8 cellular contexts compared by ENCODE assay signal in the genomic region with DNA sequence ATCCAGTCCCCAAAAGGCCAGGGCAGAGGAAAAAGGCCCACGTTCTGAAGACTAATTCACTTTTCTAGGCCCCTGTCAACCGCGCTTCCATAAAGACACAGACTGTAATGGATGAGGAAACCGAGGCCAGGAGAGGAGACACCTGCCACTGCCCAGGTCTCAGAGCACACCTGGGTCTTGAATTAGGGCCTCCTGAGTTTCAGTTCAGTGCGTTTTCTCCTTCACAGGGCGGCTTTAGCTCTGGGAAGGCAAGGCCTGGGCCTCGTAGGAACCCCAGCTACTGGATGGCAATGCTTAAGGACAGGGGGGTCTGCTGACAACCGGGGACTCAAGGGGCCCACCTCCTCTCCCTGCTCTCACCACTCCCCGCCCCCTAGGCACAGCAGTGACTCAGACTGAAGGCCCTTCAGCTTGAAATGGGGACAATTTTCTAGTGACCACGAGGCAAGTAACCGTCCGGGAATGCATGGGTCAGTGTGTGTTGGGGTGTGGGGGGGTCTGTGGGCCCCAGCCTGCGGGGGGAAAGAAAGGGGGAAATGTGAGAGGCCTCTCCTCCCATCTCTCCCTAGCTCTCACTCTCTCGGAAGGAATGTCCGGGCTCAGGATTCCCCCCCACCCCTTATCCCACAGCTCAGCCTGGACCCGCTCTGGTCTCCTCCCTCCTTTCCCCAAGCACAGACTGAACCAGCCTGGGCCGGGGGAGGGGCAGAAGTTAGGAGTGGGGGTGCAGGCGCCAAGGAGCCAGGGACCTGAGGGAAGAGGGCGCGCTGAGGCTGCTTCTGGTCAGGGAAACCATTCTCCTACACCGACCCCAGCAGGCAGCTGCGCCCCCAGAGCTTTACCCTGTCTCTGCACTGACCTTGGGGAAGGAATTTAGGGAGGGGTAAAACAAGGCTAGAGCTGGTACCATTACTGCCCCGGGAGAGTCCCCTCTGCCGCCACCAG. TPM values are rescaled to one million over a fixed set of nuclear protein-coding genes. Genes with fewer than 3 reads are reported as not detected.
DNase-seq lines count a peak whose midpoint lies in the region; ATAC-seq and TF ChIP-seq lines count a peak whose summit lies in the region.

No MANE protein-coding gene starts in this region.

- peaks cover 0 to 11% of the 10 kb centered on the region in 2 donors for H3K36me3 Mint-ChIP-seq in CD14-positive monocyte
- H3K36me3 Mint-ChIP-seq in naive thymus-derived CD8-positive, alpha-beta T cell: no peaks in the 10 kb centered on the region

- peaks cover 32 to 45% (median 37%) of the 10 kb centered on the region in 3 donors for H3K27me3 Mint-ChIP-seq in CD14-positive monocyte (ENCODE audit: low read depth in 3 of 3)
- peaks cover under 1 to 18% (median 11%) of the 10 kb centered on the region in 5 donors for H3K27me3 Mint-ChIP-seq in naive thymus-derived CD8-positive, alpha-beta T cell

- peaks cover 12% of the 10 kb centered on the region for H3K27me3 ChIP-seq in ectodermal cell (ENCODE audit: control insufficient read depth, insufficient read depth, low read length, poor library complexity, severe bottlenecking)

- 26 to 29% methylated on average over 24 of the region's 24 CpGs for WGBS in ectodermal cell, 2 experiments

- intact Hi-C loops in CD14-positive monocyte (cut with micrococcal nuclease): no loop called here

- H3K9me3 ChIP-seq in ectodermal cell (ENCODE audit: control insufficient read depth, low read length): no peaks in the 10 kb centered on the region

- H3K9me3 Mint-ChIP-seq in CD14-positive monocyte: peaks cover 0 to 2% (median 0%) of the 10 kb centered on the region in 7 donors
- no peaks in the 10 kb centered on the region for H3K9me3 Mint-ChIP-seq in naive thymus-derived CD8-positive, alpha-beta T cell

- peak; percentile 18 to 43 for ATAC-seq in naive thymus-derived CD8-positive, alpha-beta T cell
- ATAC-seq in GM19455 (IDR thresholded peaks at IDR 0.05; ENCODE audit: unreplicated experiment): no peak
- ATAC-seq in HG02970 (IDR thresholded peaks at IDR 0.05; ENCODE audit: low FRiP score, unreplicated experiment): no peak
- no peak for ATAC-seq in GM19328 (IDR thresholded peaks at IDR 0.05; ENCODE audit: unreplicated experiment)

- POLR2A ChIA-PET in naive thymus-derived CD8-positive, alpha-beta T cell (lab: Charles Lee): interaction anchor here (0.6 to 1.7 kb wide), 9 partner anchors 14 to 496 kb away, joined by 3 to 7 read pairs (median 3); no protein-coding TSS in a partner anchor

- H3K4me1 ChIP-seq in ectodermal cell (ENCODE audit: control insufficient read depth, insufficient read depth, low read length): peaks cover 66% of the 10 kb centered on the region

- H3K4me3 ChIP-seq in ectodermal cell (ENCODE audit: insufficient read depth, low read depth, low read length): peak overlapping the region; percentile 52

- peak overlapping the region; percentile 81 for H3K27ac ChIP-seq in ectodermal cell (ENCODE audit: insufficient read depth, low read depth, low read length, poor library complexity, severe bottlenecking)

- peaks cover 39% of the 10 kb centered on the region for H3K4me1 Mint-ChIP-seq in CD14-positive monocyte
- peaks cover 7 to 15% (median 8%) of the 10 kb centered on the region in 4 donors for H3K4me1 Mint-ChIP-seq in naive thymus-derived CD8-positive, alpha-beta T cell

- DNase-seq in CD14-positive monocyte (ENCODE audit: low spot score) (no peak), LHCN-M2 (ENCODE audit: low read depth) (peak; percentile 94), RPMI8226 (no peak)
- DNase-seq in naive thymus-derived CD8-positive, alpha-beta T cell: no peak

- no peaks in the 10 kb centered on the region for H3K36me3 ChIP-seq in ectodermal cell (ENCODE audit: control insufficient read depth, insufficient read depth, low read length)

- TF ChIP-seq CTCF in CD14-positive monocyte (IDR thresholded peaks at IDR 0.05): no peak

- no peak overlapping the region for H3K27ac Mint-ChIP-seq in CD14-positive monocyte
- no peak overlapping the region for H3K27ac Mint-ChIP-seq in naive thymus-derived CD8-positive, alpha-beta T cell

- peak overlapping the region; percentile 66 to 92 for H3K4me3 Mint-ChIP-seq in CD14-positive monocyte
- H3K4me3 Mint-ChIP-seq in naive thymus-derived CD8-positive, alpha-beta T cell: peak overlapping the region; percentile 60 to 90 (median 80)

RNA-seq across cellular contexts. Expression of gene CREB3L1, which starts 17.2 kb away (rescaled TPM):
- not detected for polyA plus RNA-seq in CD14-positive monocyte
- total RNA-seq in LHCN-M2 (2014; rRNA removed): 21.0 and 23.9 TPM in 2 replicates
- polyA plus RNA-seq in LHCN-M2 (2012): 126 TPM
- 7.6 TPM for polyA plus RNA-seq in ectodermal cell (2013, experiment 1 of 4)
- polyA plus RNA-seq in ectodermal cell (2013, experiment 2 of 4): 5.4 TPM
- polyA plus RNA-seq in ectodermal cell (2013, experiment 3 of 4): 6.8 TPM
- polyA plus RNA-seq in ectodermal cell (2013, experiment 4 of 4): 7.0 TPM
- total RNA-seq in naive thymus-derived CD8-positive, alpha-beta T cell: not detected
- polyA plus RNA-seq in naive thymus-derived CD8-positive, alpha-beta T cell: not detected

RNA-seq across cellular contexts. Expression of gene DGKZ, which starts 52.6 kb away (rescaled TPM):
- 10 to 100 TPM; 30.4 to 33.4 TPM for polyA plus RNA-seq in CD14-positive monocyte
- 69.7 and 92.5 TPM in 2 replicates for total RNA-seq in LHCN-M2 (2014; rRNA removed)
- polyA plus RNA-seq in LHCN-M2 (2012): 50.2 TPM
- polyA plus RNA-seq in ectodermal cell (2013, experiment 1 of 4): 63.3 TPM
- polyA plus RNA-seq in ectodermal cell (2013, experiment 2 of 4): 58.2 TPM
- 50.1 TPM for polyA plus RNA-seq in ectodermal cell (2013, experiment 3 of 4)
- polyA plus RNA-seq in ectodermal cell (2013, experiment 4 of 4): 49.5 TPM
- total RNA-seq in naive thymus-derived CD8-positive, alpha-beta T cell: 100 to 1,000 TPM; 234 to 243 TPM
- polyA plus RNA-seq in naive thymus-derived CD8-positive, alpha-beta T cell: 10 to 100 TPM; 47.1 to 71.0 (median 52.5) TPM

Comparison
In these comparisons a context has a peak if more than half of its experiments do, and no peak if none do; other contexts are left out.
1. ATAC-seq: peak in naive thymus-derived CD8-positive, alpha-beta T cell (2 of 2); none in GM19455 (single experiment), HG02970 (single experiment) and GM19328 (single experiment).
2. RNA of gene CREB3L1, which starts 17.2 kb away (total RNA-seq): 21.0 to 23.9 TPM in LHCN-M2; not detected in naive thymus-derived CD8-positive, alpha-beta T cell; every median in the first group is over 10 times any median in the second.